In the genomic region with DNA sequence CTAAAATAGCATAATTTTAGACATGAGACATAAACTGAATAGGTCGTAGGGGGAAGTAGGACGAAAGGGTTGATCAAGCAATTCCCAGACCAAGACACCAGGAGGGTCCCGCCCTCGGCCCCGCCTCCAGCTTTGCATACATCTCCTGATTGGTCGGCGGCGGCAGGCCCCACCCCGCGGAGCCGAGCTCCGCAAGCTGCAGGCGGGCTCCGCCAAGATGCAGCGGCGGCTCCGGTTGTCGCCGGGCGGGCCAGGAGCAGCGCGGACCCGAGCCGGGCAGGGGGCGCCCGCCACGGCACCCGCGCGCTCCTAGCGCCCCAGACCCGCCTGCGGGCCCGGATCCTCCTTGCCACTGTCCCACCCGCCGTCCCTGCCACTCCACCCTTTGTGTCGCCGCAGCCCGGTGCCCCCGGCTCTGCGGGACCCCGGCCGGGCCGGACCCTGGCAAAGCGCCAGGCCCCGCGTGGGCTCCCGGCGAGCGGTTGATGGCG, we compare ENCODE assay signal across 8 cellular contexts. TPM values are rescaled to one million over a fixed set of nuclear protein-coding genes. Genes with fewer than 3 reads are reported as not detected.
A peak's percentile ranks its signal among the peaks of the same experiment; 100 is the strongest.
DNase-seq lines count a peak whose midpoint lies in the region; ATAC-seq and TF ChIP-seq lines count a peak whose summit lies in the region.

Gene CDR2L, plus strand, starts transcription at position 215 of the 491 bp plus-strand sequence. CDS start 412 bp downstream, outside the sequence.

- TF ChIP-seq CTCF in tibial nerve (IDR thresholded peaks at IDR 0.05) = peak in 1 of 5 experiments; percentile 17

- H2AFZ ChIP-seq in trophoblast cell (ENCODE audit: insufficient read depth, low read length, poor library complexity) = peak within 1 kb of the TSS; percentile 50

- H4K12ac ChIP-seq in trophoblast cell (ENCODE audit: low read depth, low read length) = peak within 1 kb of the TSS; percentile 82

- H3K18ac ChIP-seq in trophoblast cell (ENCODE audit: low read length) = peak within 1 kb of the TSS; percentile 64

- H3K27ac ChIP-seq in adipose tissue (ENCODE audit: low read depth, low read length) (peak within 1 kb of the TSS; percentile 39), trophoblast cell (ENCODE audit: low read depth, low read length) (peak within 1 kb of the TSS; percentile 42), tibial nerve (peak within 1 kb of the TSS; percentile 80 to 96 (median 89))

- TF ChIP-seq POLR2A in tibial nerve (IDR thresholded peaks at IDR 0.05) = peak; percentile 93 to 96

- peak; percentile 96 for ATAC-seq in HG02678 (IDR thresholded peaks at IDR 0.05; ENCODE audit: unreplicated experiment)

- no peak within 1 kb of the TSS for H3K23ac ChIP-seq in trophoblast cell (ENCODE audit: low read length)

- H3K27me3 ChIP-seq in trophoblast cell (ENCODE audit: insufficient read depth, low read length) (no peaks in the 10 kb centered on the region), tibial nerve (no peaks in the 10 kb centered on the region)

- H3K9me3 ChIP-seq in trophoblast cell (ENCODE audit: insufficient read depth, low read depth, low read length) (no peaks in the 10 kb centered on the region), tibial nerve (no peaks in the 10 kb centered on the region)

- H2AK5ac ChIP-seq in trophoblast cell (ENCODE audit: low read length) = no peak within 1 kb of the TSS

- peak within 1 kb of the TSS; percentile 72 for H3K9ac ChIP-seq in trophoblast cell (ENCODE audit: low read length)

- peak within 1 kb of the TSS; percentile 59 for H4K91ac ChIP-seq in trophoblast cell (ENCODE audit: low read depth, low read length)

- peak in 1 of 2 donors; percentile 79 for TF ChIP-seq EP300 in tibial nerve (IDR thresholded peaks at IDR 0.05)

- peaks cover 11 to 20% of the 10 kb centered on the region in 2 experiments for H3K4me1 ChIP-seq in trophoblast cell (ENCODE audit: control insufficient read depth in 1 of 2, insufficient read depth in 2 of 2, low read length in 2 of 2)
- peaks cover 0 to 36% (median 13%) of the 10 kb centered on the region in 4 donors for H3K4me1 ChIP-seq in tibial nerve

- DNase-seq in GM04504 (ENCODE audit: low read depth) (peak; percentile 84), NCI-H1417 treated with DMSO at 0.1 percent for 48 hours (lab: John Stamatoyannopoulos, UW) (peak; percentile 64), T follicular helper cell (ENCODE audit: low read depth) (peak; percentile 91), cardiac septum (ENCODE audit: low spot score) (peak; percentile 98), trophoblast cell (peak; percentile 92 to 97), tibial nerve (ENCODE audit: low spot score in 2 of 2) (peak; percentile 97 to 98)

- peak within 1 kb of the TSS; percentile 74 for H4K8ac ChIP-seq in trophoblast cell (ENCODE audit: low read depth, low read length)

- 0 to 1% (median 0%) methylated on average over 31 to 51 of the region's 51 CpGs for WGBS in adipose tissue, 3 donors
- WGBS in trophoblast cell (ENCODE audit: extremely low coverage, insufficient coverage, insufficient read length) = no CpG with 5 or more reads among the region's 51 CpGs
- 0% methylated on average over 20 to 31 of the region's 51 CpGs for WGBS in tibial nerve, 2 donors

- intact Hi-C loops in cardiac septum (cut with DNase I) = no loop called here

- H3K4me2 ChIP-seq in trophoblast cell (ENCODE audit: low read length) = peak within 1 kb of the TSS; percentile 85

- no peak within 1 kb of the TSS for H2BK12ac ChIP-seq in trophoblast cell (ENCODE audit: low read length)

- peaks cover 12% of the 10 kb centered on the region for H3K79me1 ChIP-seq in trophoblast cell (ENCODE audit: low read length)

- H3K79me2 ChIP-seq in trophoblast cell (ENCODE audit: control insufficient read depth, insufficient read depth, low read length, poor library complexity) = peaks cover 8% of the 10 kb centered on the region

- H3K4me3 ChIP-seq in trophoblast cell (ENCODE audit: low read depth, low read length) = peak within 1 kb of the TSS; percentile 91
- H3K4me3 ChIP-seq in tibial nerve = peak within 1 kb of the TSS; percentile 63 to 99 (median 72)

- H3K36me3 ChIP-seq in trophoblast cell (ENCODE audit: control insufficient read depth in 1 of 2, insufficient read depth in 2 of 2, low read length in 2 of 2) = no peaks in the 10 kb centered on the region
- no peaks in the 10 kb centered on the region for H3K36me3 ChIP-seq in tibial nerve

- peak within 1 kb of the TSS; percentile 59 for H2BK5ac ChIP-seq in trophoblast cell (ENCODE audit: low read depth, low read length, poor library complexity)

- peak within 1 kb of the TSS; percentile 36 for H2BK120ac ChIP-seq in trophoblast cell (ENCODE audit: insufficient read depth, low read length, poor library complexity)

- H3K4ac ChIP-seq in trophoblast cell (ENCODE audit: low read depth, low read length) = no peak within 1 kb of the TSS

- H3K14ac ChIP-seq in trophoblast cell (ENCODE audit: low read length) = peak within 1 kb of the TSS; percentile 50

RNA-seq across cellular contexts. Expression of gene CDR2L, which starts in this region (rescaled TPM):
- 10 to 100 TPM in 1 of 3 donors, 1 to 10 TPM in 2; 1.9 to 10.6 (median 7.0) TPM for polyA plus RNA-seq in adipose tissue
- 20.1 TPM for total RNA-seq in cardiac septum
- 12.8 and 13.2 TPM in 2 replicates for polyA plus RNA-seq in trophoblast cell (2013)
- total RNA-seq in tibial nerve = 10 to 100 TPM; 10.7 to 19.2 (median 13.9) TPM

Comparison
In these comparisons a context has a peak if more than half of its experiments do, and no peak if none do; other contexts are left out.
1. Peak in every context shown above with its lines: DNase-seq, ATAC-seq, H3K4me3 ChIP-seq and H3K27ac ChIP-seq.
2. H3K27ac ChIP-seq: peak in every context shown above with its lines; median percentile 89 in tibial nerve; 42 in trophoblast cell; 39 in adipose tissue.